11 cellular contexts compared by ENCODE assay signal in genomic region chr2:160279813-160280465, GRCh38.
DNase-seq lines count a peak whose midpoint lies in the region; ATAC-seq lines count a peak whose summit lies in the region.
"Had no signal": no experiment of that assay in that cellular context is flagged by ENCODE, and none has a peak within 500 bp of the region (broad histone marks: within the 10 kb centered on the region; RNA-seq: fewer than 3 reads in every experiment).

No MANE protein-coding gene starts in this region.

- peaks cover 25% of the 10 kb centered on the region for H3K4me1 ChIP-seq in skeletal muscle satellite cell (ENCODE audit: control insufficient read depth, insufficient read depth, low read length)

- no peak overlapping the region for H3K4me2 ChIP-seq in skeletal muscle satellite cell (ENCODE audit: low read length)

- no peaks in the 10 kb centered on the region for H3K27me3 Mint-ChIP-seq in activated CD4-positive, alpha-beta T cell treated with anti-CD3 and anti-CD28 coated beads, Interleukin-2, amount 10 ng/mL, durations not matched to agents 7 days and 5 days
- H3K27me3 Mint-ChIP-seq in T-cell = no peaks in the 10 kb centered on the region

- no peak overlapping the region for H3K4me3 ChIP-seq in skeletal muscle satellite cell (ENCODE audit: low read length)
- H3K4me3 ChIP-seq: left lung, right atrium auricular region had no signal

- peak; percentile 67 to 80 (median 73) for ATAC-seq in T-cell (replicated peaks in 1 of 4)
- peak; percentile 51 for ATAC-seq in esophagus mucosa
- no peak for ATAC-seq in GM18519 (IDR thresholded peaks at IDR 0.05; ENCODE audit: low FRiP score, unreplicated experiment)
- ATAC-seq: left lung had no signal

- no peaks in the 10 kb centered on the region for H3K9me3 ChIP-seq in skeletal muscle satellite cell (replicated peaks; ENCODE audit: low read length)
- H3K9me3 ChIP-seq: left lung, right atrium auricular region had no signal

- no peak for DNase-seq in activated CD4-positive, alpha-beta T cell treated with anti-CD3 and anti-CD28 coated beads, Interleukin-2, amount 10 ng/mL, durations not matched to agents 7 days and 5 days
- no peak for DNase-seq in activated CD4-positive, alpha-beta T cell treated with anti-CD3 and anti-CD28 coated beads, Interleukin-2, amount 50 U/mL, for 48 hours
- no peak for DNase-seq in T-cell
- DNase-seq in activated gamma-delta T cell (lab: John Stamatoyannopoulos, UW) = no peak
- DNase-seq in NOMO-1 treated with dmso at 0.1 percent for 144 hours (lab: John Stamatoyannopoulos, UW; ENCODE audit: unreplicated experiment) = no peak
- DNase-seq: left lung, NCI-H1930 had no signal

- H3K9me3 Mint-ChIP-seq in activated CD4-positive, alpha-beta T cell treated with anti-CD3 and anti-CD28 coated beads, Interleukin-2, amount 10 ng/mL, durations not matched to agents 7 days and 5 days = no peaks in the 10 kb centered on the region
- no peaks in the 10 kb centered on the region for H3K9me3 Mint-ChIP-seq in T-cell

- peaks cover 31% of the 10 kb centered on the region for H3K4me1 Mint-ChIP-seq in activated CD4-positive, alpha-beta T cell treated with anti-CD3 and anti-CD28 coated beads, Interleukin-2, amount 10 ng/mL, durations not matched to agents 7 days and 5 days
- peaks cover 32 to 40% (median 36%) of the 10 kb centered on the region in 3 donors for H3K4me1 Mint-ChIP-seq in T-cell

- H3K4me3 Mint-ChIP-seq in activated CD4-positive, alpha-beta T cell treated with anti-CD3 and anti-CD28 coated beads, Interleukin-2, amount 10 ng/mL, durations not matched to agents 7 days and 5 days = no peak overlapping the region
- no peak overlapping the region for H3K4me3 Mint-ChIP-seq in T-cell

- H3K27ac Mint-ChIP-seq in activated CD4-positive, alpha-beta T cell treated with anti-CD3 and anti-CD28 coated beads, Interleukin-2, amount 10 ng/mL, durations not matched to agents 7 days and 5 days = peak overlapping the region; percentile 60
- peak overlapping the region; percentile 90 for H3K27ac Mint-ChIP-seq in T-cell

- H3K27me3 ChIP-seq in skeletal muscle satellite cell (ENCODE audit: control insufficient read depth, insufficient read depth, low read length) = no peaks in the 10 kb centered on the region
- H3K27me3 ChIP-seq: left lung, right atrium auricular region had no signal

- CTCF ChIA-PET in activated CD4-positive, alpha-beta T cell treated with anti-CD3 and anti-CD28 coated beads, Interleukin-2, amount 10 ng/mL, durations not matched to agents 7 days and 5 days (lab: Charles Lee) = interaction anchor here (1.0 kb wide), 1 partner anchor 10 kb away, joined by 3 read pairs; no protein-coding TSS in a partner anchor
- CTCF ChIA-PET in T-cell (lab: Charles Lee) = interaction anchor here in 1 of 2 donors (0.5 to 0.6 kb wide), 2 partner anchors 1058 to 1983 kb away, joined by 3 to 7 read pairs; no protein-coding TSS in a partner anchor

- peaks cover 96% of the 10 kb centered on the region for H3K36me3 ChIP-seq in skeletal muscle satellite cell (ENCODE audit: insufficient read depth, low read length)

- POLR2A ChIA-PET in activated CD4-positive, alpha-beta T cell treated with anti-CD3 and anti-CD28 coated beads, Interleukin-2, amount 10 ng/mL, durations not matched to agents 7 days and 5 days (lab: Charles Lee) = interaction anchor here (0.7 kb wide), 1 partner anchor 689 kb away, joined by 4 read pairs; no protein-coding TSS in a partner anchor
- POLR2A ChIA-PET in T-cell (lab: Charles Lee) = no interaction called here

- H3K36me3 Mint-ChIP-seq in activated CD4-positive, alpha-beta T cell treated with anti-CD3 and anti-CD28 coated beads, Interleukin-2, amount 10 ng/mL, durations not matched to agents 7 days and 5 days (ENCODE audit: low read depth) = peaks cover 88% of the 10 kb centered on the region
- H3K36me3 Mint-ChIP-seq in T-cell = peaks cover 68% of the 10 kb centered on the region

- H3K9ac ChIP-seq in skeletal muscle satellite cell (ENCODE audit: low read depth, low read length) = peak overlapping the region; percentile 21
